Comparison of ENCODE assay signal across 1 cellular context in genomic region chr22:22802346-22802970, GRCh38.
TF ChIP-seq lines count a peak whose summit lies in the region.

No MANE protein-coding gene starts in this region.

TF ChIP-seq in SK-N-SH treated with all-trans-retinoic acid at 6 μM for 48 hours, 23 proteins besides CTCF, POLR2A, EP300 and RAD21 (continued from another document):
- TF ChIP-seq, protein P1, sequence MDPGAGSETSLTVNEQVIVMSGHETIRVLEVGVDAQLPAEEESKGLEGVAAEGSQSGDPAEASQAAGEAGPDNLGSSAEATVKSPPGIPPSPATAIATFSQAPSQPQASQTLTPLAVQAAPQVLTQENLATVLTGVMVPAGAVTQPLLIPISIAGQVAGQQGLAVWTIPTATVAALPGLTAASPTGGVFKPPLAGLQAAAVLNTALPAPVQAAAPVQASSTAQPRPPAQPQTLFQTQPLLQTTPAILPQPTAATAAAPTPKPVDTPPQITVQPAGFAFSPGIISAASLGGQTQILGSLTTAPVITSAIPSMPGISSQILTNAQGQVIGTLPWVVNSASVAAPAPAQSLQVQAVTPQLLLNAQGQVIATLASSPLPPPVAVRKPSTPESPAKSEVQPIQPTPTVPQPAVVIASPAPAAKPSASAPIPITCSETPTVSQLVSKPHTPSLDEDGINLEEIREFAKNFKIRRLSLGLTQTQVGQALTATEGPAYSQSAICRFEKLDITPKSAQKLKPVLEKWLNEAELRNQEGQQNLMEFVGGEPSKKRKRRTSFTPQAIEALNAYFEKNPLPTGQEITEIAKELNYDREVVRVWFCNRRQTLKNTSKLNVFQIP (CRISPR knock-in tag; IDR thresholded peaks at IDR 0.05; ENCODE audit: borderline replicate concordance, low read depth): no peak
- no peak for TF ChIP-seq ZNF565 (CRISPR knock-in tag; conservative IDR thresholded peaks at IDR 0.05; ENCODE audit: low read depth)
